Comparison of ENCODE assay signal across 1 cellular context in genomic region chr10:12564173-12564572, GRCh38.
TF ChIP-seq lines count a peak whose summit lies in the region.

No MANE protein-coding gene starts in this region.

TF ChIP-seq in GM12878, 131 proteins besides CTCF, POLR2A, EP300 and RAD21 (continued from another document):
- 0 out of 2 replicates have a peak, but pooled peaks have one; percentile 11 for TF ChIP-seq ZNF384 (IDR thresholded peaks at IDR 0.05; ENCODE audit: borderline replicate concordance, low read depth, low read length)
- peak; percentile 57; the same call in 1 of the 2 replicates for TF ChIP-seq NFIC (IDR thresholded peaks at IDR 0.05; ENCODE audit: low read depth, low read length)
- TF ChIP-seq, protein P1, sequence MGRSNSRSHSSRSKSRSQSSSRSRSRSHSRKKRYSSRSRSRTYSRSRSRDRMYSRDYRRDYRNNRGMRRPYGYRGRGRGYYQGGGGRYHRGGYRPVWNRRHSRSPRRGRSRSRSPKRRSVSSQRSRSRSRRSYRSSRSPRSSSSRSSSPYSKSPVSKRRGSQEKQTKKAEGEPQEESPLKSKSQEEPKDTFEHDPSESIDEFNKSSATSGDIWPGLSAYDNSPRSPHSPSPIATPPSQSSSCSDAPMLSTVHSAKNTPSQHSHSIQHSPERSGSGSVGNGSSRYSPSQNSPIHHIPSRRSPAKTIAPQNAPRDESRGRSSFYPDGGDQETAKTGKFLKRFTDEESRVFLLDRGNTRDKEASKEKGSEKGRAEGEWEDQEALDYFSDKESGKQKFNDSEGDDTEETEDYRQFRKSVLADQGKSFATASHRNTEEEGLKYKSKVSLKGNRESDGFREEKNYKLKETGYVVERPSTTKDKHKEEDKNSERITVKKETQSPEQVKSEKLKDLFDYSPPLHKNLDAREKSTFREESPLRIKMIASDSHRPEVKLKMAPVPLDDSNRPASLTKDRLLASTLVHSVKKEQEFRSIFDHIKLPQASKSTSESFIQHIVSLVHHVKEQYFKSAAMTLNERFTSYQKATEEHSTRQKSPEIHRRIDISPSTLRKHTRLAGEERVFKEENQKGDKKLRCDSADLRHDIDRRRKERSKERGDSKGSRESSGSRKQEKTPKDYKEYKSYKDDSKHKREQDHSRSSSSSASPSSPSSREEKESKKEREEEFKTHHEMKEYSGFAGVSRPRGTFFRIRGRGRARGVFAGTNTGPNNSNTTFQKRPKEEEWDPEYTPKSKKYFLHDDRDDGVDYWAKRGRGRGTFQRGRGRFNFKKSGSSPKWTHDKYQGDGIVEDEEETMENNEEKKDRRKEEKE (IDR thresholded peaks at IDR 0.05) = no peak
- TF ChIP-seq MTA2 (IDR thresholded peaks at IDR 0.05; ENCODE audit: low read depth) = peak; percentile 21; the same call in 1 of the 2 replicates
- peak; percentile 54; the same call in 1 of the 2 replicates for TF ChIP-seq ATF2 (IDR thresholded peaks at IDR 0.05; ENCODE audit: low read length)
- peak; percentile 84 for TF ChIP-seq RUNX3 (IDR thresholded peaks at IDR 0.05; ENCODE audit: low read length)
- no peak for TF ChIP-seq RELB (IDR thresholded peaks at IDR 0.05; ENCODE audit: low read depth)
- no peak for TF ChIP-seq CEBPB (IDR thresholded peaks at IDR 0.05; ENCODE audit: borderline replicate concordance in 1 of 2, low read depth in 2 of 2, low read length in 2 of 2)
- TF ChIP-seq ZBTB40 (IDR thresholded peaks at IDR 0.05; ENCODE audit: borderline replicate concordance) = peak; percentile 77
- no peak for TF ChIP-seq HCFC1 (IDR thresholded peaks at IDR 0.05; ENCODE audit: low read length)
- no peak for TF ChIP-seq SMC3 (IDR thresholded peaks at IDR 0.05; ENCODE audit: borderline replicate concordance, low read length)
- no peak for TF ChIP-seq BHLHE40 (IDR thresholded peaks at IDR 0.05; ENCODE audit: borderline replicate concordance in 1 of 2, low read depth in 2 of 2, low read length in 1 of 2)
- TF ChIP-seq LARP7 (IDR thresholded peaks at IDR 0.05) = no peak
- TF ChIP-seq JUNB (IDR thresholded peaks at IDR 0.05) = peak; percentile 83
- no peak; the same call in 1 of the 2 replicates for TF ChIP-seq BCL11A (IDR thresholded peaks at IDR 0.05; ENCODE audit: low read depth, low read length)
- TF ChIP-seq SP1 (IDR thresholded peaks at IDR 0.05; ENCODE audit: low read depth, low read length) = no peak
- no peak for TF ChIP-seq SREBF2 (IDR thresholded peaks at IDR 0.05; ENCODE audit: low read length)
- TF ChIP-seq RBBP5 (conservative IDR thresholded peaks at IDR 0.05) = no peak
- no peak for TF ChIP-seq NR2F1 (conservative IDR thresholded peaks at IDR 0.05)
- TF ChIP-seq ATF7 (IDR thresholded peaks at IDR 0.05; ENCODE audit: low read depth) = no peak
- TF ChIP-seq, protein P2, sequence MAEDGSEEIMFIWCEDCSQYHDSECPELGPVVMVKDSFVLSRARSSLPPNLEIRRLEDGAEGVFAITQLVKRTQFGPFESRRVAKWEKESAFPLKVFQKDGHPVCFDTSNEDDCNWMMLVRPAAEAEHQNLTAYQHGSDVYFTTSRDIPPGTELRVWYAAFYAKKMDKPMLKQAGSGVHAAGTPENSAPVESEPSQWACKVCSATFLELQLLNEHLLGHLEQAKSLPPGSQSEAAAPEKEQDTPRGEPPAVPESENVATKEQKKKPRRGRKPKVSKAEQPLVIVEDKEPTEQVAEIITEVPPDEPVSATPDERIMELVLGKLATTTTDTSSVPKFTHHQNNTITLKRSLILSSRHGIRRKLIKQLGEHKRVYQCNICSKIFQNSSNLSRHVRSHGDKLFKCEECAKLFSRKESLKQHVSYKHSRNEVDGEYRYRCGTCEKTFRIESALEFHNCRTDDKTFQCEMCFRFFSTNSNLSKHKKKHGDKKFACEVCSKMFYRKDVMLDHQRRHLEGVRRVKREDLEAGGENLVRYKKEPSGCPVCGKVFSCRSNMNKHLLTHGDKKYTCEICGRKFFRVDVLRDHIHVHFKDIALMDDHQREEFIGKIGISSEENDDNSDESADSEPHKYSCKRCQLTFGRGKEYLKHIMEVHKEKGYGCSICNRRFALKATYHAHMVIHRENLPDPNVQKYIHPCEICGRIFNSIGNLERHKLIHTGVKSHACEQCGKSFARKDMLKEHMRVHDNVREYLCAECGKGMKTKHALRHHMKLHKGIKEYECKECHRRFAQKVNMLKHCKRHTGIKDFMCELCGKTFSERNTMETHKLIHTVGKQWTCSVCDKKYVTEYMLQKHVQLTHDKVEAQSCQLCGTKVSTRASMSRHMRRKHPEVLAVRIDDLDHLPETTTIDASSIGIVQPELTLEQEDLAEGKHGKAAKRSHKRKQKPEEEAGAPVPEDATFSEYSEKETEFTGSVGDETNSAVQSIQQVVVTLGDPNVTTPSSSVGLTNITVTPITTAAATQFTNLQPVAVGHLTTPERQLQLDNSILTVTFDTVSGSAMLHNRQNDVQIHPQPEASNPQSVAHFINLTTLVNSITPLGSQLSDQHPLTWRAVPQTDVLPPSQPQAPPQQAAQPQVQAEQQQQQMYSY (CRISPR knock-in tag; IDR thresholded peaks at IDR 0.05) = no peak
- TF ChIP-seq TCF7 (IDR thresholded peaks at IDR 0.05; ENCODE audit: borderline replicate concordance) = no peak
